ENCODE assay signal across 1 cellular context in genomic region chr3:30549600-30549999, GRCh38.
TF ChIP-seq lines count a peak whose summit lies in the region.

No MANE protein-coding gene starts in this region.

TF ChIP-seq in A549, 52 proteins besides CTCF, POLR2A, EP300 and RAD21 (continued from another document):
- no peak for TF ChIP-seq BHLHE40 (IDR thresholded peaks at IDR 0.05; ENCODE audit: low read depth, low read length)
- TF ChIP-seq EHF (CRISPR knock-in tag; IDR thresholded peaks at IDR 0.05): no peak
- no peak for TF ChIP-seq MYC (IDR thresholded peaks at IDR 0.05; ENCODE audit: borderline replicate concordance, low read length)
- TF ChIP-seq RARB (CRISPR knock-in tag; IDR thresholded peaks at IDR 0.05): no peak
- no peak for TF ChIP-seq POLR2AphosphoS2 (conservative IDR thresholded peaks at IDR 0.05; ENCODE audit: low read length)
- TF ChIP-seq CHD4 (IDR thresholded peaks at IDR 0.05; ENCODE audit: borderline replicate concordance): no peak
- no peak for TF ChIP-seq NR3C1 (IDR thresholded peaks at IDR 0.05)
- no peak for TF ChIP-seq REST (IDR thresholded peaks at IDR 0.05)
- no peak for TF ChIP-seq MAZ (IDR thresholded peaks at IDR 0.05; ENCODE audit: borderline replicate concordance, low read depth, low read length)
- TF ChIP-seq ZFP36 (IDR thresholded peaks at IDR 0.05; ENCODE audit: borderline replicate concordance, partially characterized antibody): no peak
- TF ChIP-seq CBX8 (IDR thresholded peaks at IDR 0.05): no peak
- TF ChIP-seq RFX5 (IDR thresholded peaks at IDR 0.05): no peak
- TF ChIP-seq ELK1 (IDR thresholded peaks at IDR 0.05; ENCODE audit: low read depth, low read length): no peak
- TF ChIP-seq JUNB (IDR thresholded peaks at IDR 0.05): no peak
- TF ChIP-seq HOXA7 (CRISPR knock-in tag; IDR thresholded peaks at IDR 0.05): no peak
